Comparison of ENCODE assay signal across 10 cellular contexts in genomic region chr18:74251297-74252031, GRCh38. TPM values are rescaled to one million over a fixed set of nuclear protein-coding genes. Genes with fewer than 3 reads are reported as not detected.
DNase-seq lines count a peak whose midpoint lies in the region; ATAC-seq, FAIRE-seq and TF ChIP-seq lines count a peak whose summit lies in the region.
"Had no signal": no experiment of that assay in that cellular context is flagged by ENCODE, and none has a peak within 500 bp of the region (broad histone marks: within the 10 kb centered on the region; RNA-seq: fewer than 3 reads in every experiment).

No MANE protein-coding gene starts in this region.

- ATAC-seq in left ventricle myocardium superior (peak; percentile 27), natural killer cell (no peak), HG03469 (IDR thresholded peaks at IDR 0.05; ENCODE audit: unreplicated experiment) (no peak)

- H3K36me3 Mint-ChIP-seq in natural killer cell, result no peaks in the 10 kb centered on the region

- intact Hi-C loops in left ventricle myocardium superior (cut with micrococcal nuclease), result no loop called here
- intact Hi-C loops in posterior vena cava (cut with DNase I), result no loop called here
- intact Hi-C loops in natural killer cell (cut with micrococcal nuclease), result no loop called here

- no peaks in the 10 kb centered on the region for H3K27me3 Mint-ChIP-seq in natural killer cell (ENCODE audit: low read depth in 2 of 2)

- no peak for TF ChIP-seq CTCF in natural killer cell (IDR thresholded peaks at IDR 0.05)

- H3K4me3 Mint-ChIP-seq in natural killer cell, result no peak overlapping the region

- H3K9me3 Mint-ChIP-seq in natural killer cell, result no peaks in the 10 kb centered on the region

- DNase-seq in HCEC 1CT (peak; percentile 72), SKM-1 (lab: John Stamatoyannopoulos, UW; ENCODE audit: unreplicated experiment) (peak; percentile 47), left ventricle myocardium superior (no peak), smooth muscle cell of the brain vasculature (ENCODE audit: low read depth, low spot score) (peak; percentile 41), posterior vena cava (ENCODE audit: low spot score) (no peak), natural killer cell (no peak), urothelium cell line (ENCODE audit: low spot score) (no peak)
- DNase-seq: anterior cingulate cortex, T-helper 1 cell had no signal

- H3K4me1 Mint-ChIP-seq in natural killer cell, result no peaks in the 10 kb centered on the region

- no peak for FAIRE-seq in urothelium cell line (lab: Jason Lieb, UNC)

- H3K27ac Mint-ChIP-seq in natural killer cell, result no peak overlapping the region

RNA-seq across cellular contexts. Expression of gene CYB5A, which starts 40.3 kb away (rescaled TPM):
- total RNA-seq in left ventricle myocardium superior (103 TPM), posterior vena cava (10 to 100 TPM; 39.8 to 46.7 TPM), natural killer cell (10 to 100 TPM; 10.4 to 14.6 (median 13.0) TPM)

Comparison
In these comparisons a context has a peak if more than half of its experiments do, and no peak if none do; other contexts are left out.
1. DNase-seq: peak in HCEC 1CT (single experiment), SKM-1 (single experiment) and smooth muscle cell of the brain vasculature (single experiment); none in left ventricle myocardium superior (single experiment), posterior vena cava (single experiment), natural killer cell (single experiment) and urothelium cell line (single experiment).